ENCODE assay signal across 1 cellular context in the genomic region with DNA sequence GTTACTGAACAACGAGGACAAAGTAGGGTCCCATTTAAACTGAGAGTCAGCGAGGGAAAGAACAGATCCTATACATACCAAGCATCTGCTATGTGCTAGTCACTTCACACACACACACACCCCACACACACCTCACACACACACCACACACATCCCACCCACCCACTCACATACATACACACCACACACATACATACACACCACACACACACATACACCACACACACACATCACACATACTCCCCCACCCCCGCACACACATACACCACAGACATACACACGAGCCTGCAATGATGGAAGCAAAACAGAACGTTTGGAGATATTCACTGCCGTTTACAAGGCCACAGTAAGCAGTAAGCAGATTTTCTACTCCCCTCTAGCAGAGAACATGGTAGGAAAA.
A peak's percentile ranks its signal among the peaks of the same experiment; 100 is the strongest.
TF ChIP-seq lines count a peak whose summit lies in the region.

No MANE protein-coding gene starts in this region.

TF ChIP-seq in HEK293, 187 proteins besides CTCF, POLR2A, EP300 and RAD21 (continued from another document):
- TF ChIP-seq ZNF561 (tag by site-specific recombination; IDR thresholded peaks at IDR 0.05; ENCODE audit: borderline replicate concordance), result no peak
- TF ChIP-seq, protein P1, sequence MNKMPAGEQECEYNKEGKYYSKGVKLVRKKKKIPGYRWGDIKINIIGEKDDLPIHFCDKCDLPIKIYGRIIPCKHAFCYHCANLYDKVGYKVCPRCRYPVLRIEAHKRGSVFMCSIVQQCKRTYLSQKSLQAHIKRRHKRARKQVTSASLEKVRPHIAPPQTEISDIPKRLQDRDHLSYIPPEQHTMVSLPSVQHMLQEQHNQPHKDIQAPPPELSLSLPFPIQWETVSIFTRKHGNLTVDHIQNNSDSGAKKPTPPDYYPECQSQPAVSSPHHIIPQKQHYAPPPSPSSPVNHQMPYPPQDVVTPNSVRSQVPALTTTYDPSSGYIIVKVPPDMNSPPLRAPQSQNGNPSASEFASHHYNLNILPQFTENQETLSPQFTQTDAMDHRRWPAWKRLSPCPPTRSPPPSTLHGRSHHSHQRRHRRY (tag by site-specific recombination; IDR thresholded peaks at IDR 0.05), result no peak
- no peak for TF ChIP-seq OSR2 (tag by site-specific recombination; IDR thresholded peaks at IDR 0.05)
- TF ChIP-seq ZNF16 (tag by site-specific recombination; IDR thresholded peaks at IDR 0.05; ENCODE audit: low read depth), result no peak
- TF ChIP-seq, protein P2, sequence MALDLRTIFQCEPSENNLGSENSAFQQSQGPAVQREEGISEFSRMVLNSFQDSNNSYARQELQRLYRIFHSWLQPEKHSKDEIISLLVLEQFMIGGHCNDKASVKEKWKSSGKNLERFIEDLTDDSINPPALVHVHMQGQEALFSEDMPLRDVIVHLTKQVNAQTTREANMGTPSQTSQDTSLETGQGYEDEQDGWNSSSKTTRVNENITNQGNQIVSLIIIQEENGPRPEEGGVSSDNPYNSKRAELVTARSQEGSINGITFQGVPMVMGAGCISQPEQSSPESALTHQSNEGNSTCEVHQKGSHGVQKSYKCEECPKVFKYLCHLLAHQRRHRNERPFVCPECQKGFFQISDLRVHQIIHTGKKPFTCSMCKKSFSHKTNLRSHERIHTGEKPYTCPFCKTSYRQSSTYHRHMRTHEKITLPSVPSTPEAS (tag by site-specific recombination; IDR thresholded peaks at IDR 0.05), result peak; percentile 89
- TF ChIP-seq, protein P3, sequence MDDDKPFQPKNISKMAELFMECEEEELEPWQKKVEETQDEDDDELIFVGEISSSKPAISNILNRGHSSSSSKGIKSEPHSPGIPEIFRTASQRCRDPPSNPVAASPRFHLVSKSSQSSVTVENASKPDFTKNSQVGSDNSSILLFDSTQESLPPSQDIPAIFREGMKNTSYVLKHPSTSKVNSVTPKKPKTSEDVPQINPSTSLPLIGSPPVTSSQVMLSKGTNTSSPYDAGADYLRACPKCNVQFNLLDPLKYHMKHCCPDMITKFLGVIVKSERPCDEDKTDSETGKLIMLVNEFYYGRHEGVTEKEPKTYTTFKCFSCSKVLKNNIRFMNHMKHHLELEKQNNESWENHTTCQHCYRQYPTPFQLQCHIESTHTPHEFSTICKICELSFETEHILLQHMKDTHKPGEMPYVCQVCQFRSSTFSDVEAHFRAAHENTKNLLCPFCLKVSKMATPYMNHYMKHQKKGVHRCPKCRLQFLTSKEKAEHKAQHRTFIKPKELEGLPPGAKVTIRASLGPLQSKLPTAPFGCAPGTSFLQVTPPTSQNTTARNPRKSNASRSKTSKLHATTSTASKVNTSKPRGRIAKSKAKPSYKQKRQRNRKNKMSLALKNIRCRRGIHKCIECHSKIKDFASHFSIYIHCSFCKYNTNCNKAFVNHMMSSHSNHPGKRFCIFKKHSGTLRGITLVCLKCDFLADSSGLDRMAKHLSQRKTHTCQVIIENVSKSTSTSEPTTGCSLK (tag by site-specific recombination; IDR thresholded peaks at IDR 0.05), result no peak
- TF ChIP-seq ZNF658 (tag by site-specific recombination; IDR thresholded peaks at IDR 0.05), result no peak
- TF ChIP-seq ZNF677 (tag by site-specific recombination; IDR thresholded peaks at IDR 0.05), result no peak
- TF ChIP-seq ZNF133 (tag by site-specific recombination; IDR thresholded peaks at IDR 0.05), result no peak
- no peak for TF ChIP-seq YY2 (tag by site-specific recombination; IDR thresholded peaks at IDR 0.05)
- TF ChIP-seq, protein P4, sequence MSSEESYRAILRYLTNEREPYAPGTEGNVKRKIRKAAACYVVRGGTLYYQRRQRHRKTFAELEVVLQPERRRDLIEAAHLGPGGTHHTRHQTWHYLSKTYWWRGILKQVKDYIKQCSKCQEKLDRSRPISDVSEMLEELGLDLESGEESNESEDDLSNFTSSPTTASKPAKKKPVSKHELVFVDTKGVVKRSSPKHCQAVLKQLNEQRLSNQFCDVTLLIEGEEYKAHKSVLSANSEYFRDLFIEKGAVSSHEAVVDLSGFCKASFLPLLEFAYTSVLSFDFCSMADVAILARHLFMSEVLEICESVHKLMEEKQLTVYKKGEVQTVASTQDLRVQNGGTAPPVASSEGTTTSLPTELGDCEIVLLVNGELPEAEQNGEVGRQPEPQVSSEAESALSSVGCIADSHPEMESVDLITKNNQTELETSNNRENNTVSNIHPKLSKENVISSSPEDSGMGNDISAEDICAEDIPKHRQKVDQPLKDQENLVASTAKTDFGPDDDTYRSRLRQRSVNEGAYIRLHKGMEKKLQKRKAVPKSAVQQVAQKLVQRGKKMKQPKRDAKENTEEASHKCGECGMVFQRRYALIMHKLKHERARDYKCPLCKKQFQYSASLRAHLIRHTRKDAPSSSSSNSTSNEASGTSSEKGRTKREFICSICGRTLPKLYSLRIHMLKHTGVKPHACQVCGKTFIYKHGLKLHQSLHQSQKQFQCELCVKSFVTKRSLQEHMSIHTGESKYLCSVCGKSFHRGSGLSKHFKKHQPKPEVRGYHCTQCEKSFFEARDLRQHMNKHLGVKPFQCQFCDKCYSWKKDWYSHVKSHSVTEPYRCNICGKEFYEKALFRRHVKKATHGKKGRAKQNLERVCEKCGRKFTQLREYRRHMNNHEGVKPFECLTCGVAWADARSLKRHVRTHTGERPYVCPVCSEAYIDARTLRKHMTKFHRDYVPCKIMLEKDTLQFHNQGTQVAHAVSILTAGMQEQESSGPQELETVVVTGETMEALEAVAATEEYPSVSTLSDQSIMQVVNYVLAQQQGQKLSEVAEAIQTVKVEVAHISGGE (tag by site-specific recombination; conservative IDR thresholded peaks at IDR 0.05; ENCODE audit: low read depth), result no peak
- no peak for TF ChIP-seq ZIC2 (tag by site-specific recombination; IDR thresholded peaks at IDR 0.05)
- no peak for TF ChIP-seq ZNF366 (tag by site-specific recombination; conservative IDR thresholded peaks at IDR 0.05)
- TF ChIP-seq ZFHX2 (tag by site-specific recombination; conservative IDR thresholded peaks at IDR 0.05), result peak; percentile 86
- TF ChIP-seq GLIS2 (tag by site-specific recombination; IDR thresholded peaks at IDR 0.05), result no peak
- no peak for TF ChIP-seq ZNF140 (tag by site-specific recombination; IDR thresholded peaks at IDR 0.05)
